Comparison of ENCODE assay signal across 1 cellular context in genomic region chr2:100334929-100335328, GRCh38.
TF ChIP-seq lines count a peak whose summit lies in the region.

No MANE protein-coding gene starts in this region.

TF ChIP-seq in HepG2, 621 proteins besides CTCF, POLR2A, EP300 and RAD21 (continued from another document):
- TF ChIP-seq FUBP1 (CRISPR knock-in tag; IDR thresholded peaks at IDR 0.05; ENCODE audit: borderline replicate concordance): no peak
- no peak for TF ChIP-seq ZC3H4 (CRISPR knock-in tag; IDR thresholded peaks at IDR 0.05; ENCODE audit: borderline replicate concordance)
- TF ChIP-seq ZNF629 (CRISPR knock-in tag; conservative IDR thresholded peaks at IDR 0.05): no peak
- TF ChIP-seq ZNF740 (CRISPR knock-in tag; IDR thresholded peaks at IDR 0.05): no peak
- no peak for TF ChIP-seq ASH2L (IDR thresholded peaks at IDR 0.05; ENCODE audit: insufficient read length, low read depth, low read length)
- no peak for TF ChIP-seq ZNF550 (CRISPR knock-in tag; IDR thresholded peaks at IDR 0.05; ENCODE audit: borderline replicate concordance)
- TF ChIP-seq BHLHE40 (IDR thresholded peaks at IDR 0.05; ENCODE audit: low read length): no peak
- TF ChIP-seq ZMAT5 (CRISPR knock-in tag; IDR thresholded peaks at IDR 0.05; ENCODE audit: borderline replicate concordance, low read depth): no peak
